Comparison of ENCODE assay signal across 2 cellular contexts in genomic region chr1:26522073-26522472, GRCh38.
A peak's percentile ranks its signal among the peaks of the same experiment; 100 is the strongest.
TF ChIP-seq lines count a peak whose summit lies in the region.

No MANE protein-coding gene starts in this region.

TF ChIP-seq in K562, 482 proteins besides CTCF, POLR2A, EP300 and RAD21 (continues in another document):
- TF ChIP-seq ZNF431 (CRISPR knock-in tag; IDR thresholded peaks at IDR 0.05): no peak
- TF ChIP-seq CAMTA2 (CRISPR knock-in tag; conservative IDR thresholded peaks at IDR 0.05): no peak
- no peak for TF ChIP-seq HIVEP1 (CRISPR knock-in tag; IDR thresholded peaks at IDR 0.05)
- no peak for TF ChIP-seq NONO (IDR thresholded peaks at IDR 0.05; ENCODE audit: low read depth in 2 of 2, low read length in 1 of 2)
- peak; percentile 78 to 86 for TF ChIP-seq KDM1A (IDR thresholded peaks at IDR 0.05)
- no peak for TF ChIP-seq ZNF639 (CRISPR knock-in tag; conservative IDR thresholded peaks at IDR 0.05 in 1 of 2, IDR thresholded peaks at IDR 0.05 in 1 of 2)
- no peak for TF ChIP-seq ZFP36 (IDR thresholded peaks at IDR 0.05; ENCODE audit: low read depth, low read length, partially characterized antibody)
- peak in 1 of 2 experiments; percentile 77; a peak in 2 of 4 replicates for TF ChIP-seq RCOR1 (IDR thresholded peaks at IDR 0.05; ENCODE audit: borderline replicate concordance in 1 of 2, low read depth in 2 of 2, low read length in 2 of 2)
- no peak for TF ChIP-seq NCOR1 (IDR thresholded peaks at IDR 0.05)
- peak; percentile 74; the same call in 1 of the 2 replicates for TF ChIP-seq HDAC2 (IDR thresholded peaks at IDR 0.05)
- no peak for TF ChIP-seq TAF1 (IDR thresholded peaks at IDR 0.05; ENCODE audit: control insufficient read depth, extremely low read depth, insufficient read depth, low read length, severe bottlenecking)
- no peak for TF ChIP-seq HNRNPK (IDR thresholded peaks at IDR 0.05; ENCODE audit: low read depth, low read length, poor library complexity, severe bottlenecking)
- TF ChIP-seq ZNF197 (CRISPR knock-in tag; IDR thresholded peaks at IDR 0.05; ENCODE audit: low read depth): no peak
- no peak for TF ChIP-seq ZNF184 (CRISPR knock-in tag; IDR thresholded peaks at IDR 0.05)
- 0 out of 2 replicates have a peak, but pooled peaks have one; percentile 7 for TF ChIP-seq NFIC (IDR thresholded peaks at IDR 0.05)
- no peak for TF ChIP-seq KLF1 (tag; IDR thresholded peaks at IDR 0.05)
- no peak for TF ChIP-seq FOSL1 (tag; conservative IDR thresholded peaks at IDR 0.05)
- TF ChIP-seq ZBTB1 (CRISPR knock-in tag; IDR thresholded peaks at IDR 0.05; ENCODE audit: borderline replicate concordance, low read depth): no peak
- no peak for TF ChIP-seq ZEB2 (IDR thresholded peaks at IDR 0.05)
- TF ChIP-seq HNRNPL (IDR thresholded peaks at IDR 0.05; ENCODE audit: low read depth, low read length): no peak
- TF ChIP-seq ESRRA (IDR thresholded peaks at IDR 0.05; ENCODE audit: borderline replicate concordance, low read depth): no peak
- peak; percentile 93 for TF ChIP-seq ADNP (tag; IDR thresholded peaks at IDR 0.05)
- no peak for TF ChIP-seq ATF2 (CRISPR knock-in tag; IDR thresholded peaks at IDR 0.05)
- TF ChIP-seq ZNF589 (CRISPR knock-in tag; IDR thresholded peaks at IDR 0.05; ENCODE audit: low read depth): no peak
- no peak for TF ChIP-seq SRSF7 (optimal IDR thresholded peaks at IDR 0.05; ENCODE audit: low read depth, low read length)
- TF ChIP-seq CHD4 (IDR thresholded peaks at IDR 0.05; ENCODE audit: insufficient read depth, insufficient replicate concordance, low read depth, low read length, poor library complexity, severe bottlenecking): peak; percentile 77
- TF ChIP-seq BCOR (IDR thresholded peaks at IDR 0.05): peak; percentile 97
- TF ChIP-seq DACH1 (IDR thresholded peaks at IDR 0.05; ENCODE audit: partially characterized antibody): no peak
- TF ChIP-seq NRF1 (conservative IDR thresholded peaks at IDR 0.05 in 1 of 2, IDR thresholded peaks at IDR 0.05 in 1 of 2): no peak
- TF ChIP-seq ZNF24 (IDR thresholded peaks at IDR 0.05): no peak
- TF ChIP-seq PTTG1 (tag; IDR thresholded peaks at IDR 0.05; ENCODE audit: low read depth): no peak
- TF ChIP-seq, protein P1, sequence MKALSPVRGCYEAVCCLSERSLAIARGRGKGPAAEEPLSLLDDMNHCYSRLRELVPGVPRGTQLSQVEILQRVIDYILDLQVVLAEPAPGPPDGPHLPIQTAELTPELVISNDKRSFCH (CRISPR knock-in tag; IDR thresholded peaks at IDR 0.05): no peak
- TF ChIP-seq, protein P1 (tag; IDR thresholded peaks at IDR 0.05): no peak
- TF ChIP-seq RBM25 (IDR thresholded peaks at IDR 0.05; ENCODE audit: low read depth, low read length, severe bottlenecking): peak; percentile 95
- no peak for TF ChIP-seq HDAC8 (tag; IDR thresholded peaks at IDR 0.05)
- no peak for TF ChIP-seq ARNT (IDR thresholded peaks at IDR 0.05)
- TF ChIP-seq SOX6 (IDR thresholded peaks at IDR 0.05): no peak
- TF ChIP-seq SMARCA5 (IDR thresholded peaks at IDR 0.05): peak; percentile 89; the same call in 1 of the 2 replicates

TF ChIP-seq in H1, 55 proteins besides CTCF, POLR2A, EP300 and RAD21:
- TF ChIP-seq, protein P2, sequence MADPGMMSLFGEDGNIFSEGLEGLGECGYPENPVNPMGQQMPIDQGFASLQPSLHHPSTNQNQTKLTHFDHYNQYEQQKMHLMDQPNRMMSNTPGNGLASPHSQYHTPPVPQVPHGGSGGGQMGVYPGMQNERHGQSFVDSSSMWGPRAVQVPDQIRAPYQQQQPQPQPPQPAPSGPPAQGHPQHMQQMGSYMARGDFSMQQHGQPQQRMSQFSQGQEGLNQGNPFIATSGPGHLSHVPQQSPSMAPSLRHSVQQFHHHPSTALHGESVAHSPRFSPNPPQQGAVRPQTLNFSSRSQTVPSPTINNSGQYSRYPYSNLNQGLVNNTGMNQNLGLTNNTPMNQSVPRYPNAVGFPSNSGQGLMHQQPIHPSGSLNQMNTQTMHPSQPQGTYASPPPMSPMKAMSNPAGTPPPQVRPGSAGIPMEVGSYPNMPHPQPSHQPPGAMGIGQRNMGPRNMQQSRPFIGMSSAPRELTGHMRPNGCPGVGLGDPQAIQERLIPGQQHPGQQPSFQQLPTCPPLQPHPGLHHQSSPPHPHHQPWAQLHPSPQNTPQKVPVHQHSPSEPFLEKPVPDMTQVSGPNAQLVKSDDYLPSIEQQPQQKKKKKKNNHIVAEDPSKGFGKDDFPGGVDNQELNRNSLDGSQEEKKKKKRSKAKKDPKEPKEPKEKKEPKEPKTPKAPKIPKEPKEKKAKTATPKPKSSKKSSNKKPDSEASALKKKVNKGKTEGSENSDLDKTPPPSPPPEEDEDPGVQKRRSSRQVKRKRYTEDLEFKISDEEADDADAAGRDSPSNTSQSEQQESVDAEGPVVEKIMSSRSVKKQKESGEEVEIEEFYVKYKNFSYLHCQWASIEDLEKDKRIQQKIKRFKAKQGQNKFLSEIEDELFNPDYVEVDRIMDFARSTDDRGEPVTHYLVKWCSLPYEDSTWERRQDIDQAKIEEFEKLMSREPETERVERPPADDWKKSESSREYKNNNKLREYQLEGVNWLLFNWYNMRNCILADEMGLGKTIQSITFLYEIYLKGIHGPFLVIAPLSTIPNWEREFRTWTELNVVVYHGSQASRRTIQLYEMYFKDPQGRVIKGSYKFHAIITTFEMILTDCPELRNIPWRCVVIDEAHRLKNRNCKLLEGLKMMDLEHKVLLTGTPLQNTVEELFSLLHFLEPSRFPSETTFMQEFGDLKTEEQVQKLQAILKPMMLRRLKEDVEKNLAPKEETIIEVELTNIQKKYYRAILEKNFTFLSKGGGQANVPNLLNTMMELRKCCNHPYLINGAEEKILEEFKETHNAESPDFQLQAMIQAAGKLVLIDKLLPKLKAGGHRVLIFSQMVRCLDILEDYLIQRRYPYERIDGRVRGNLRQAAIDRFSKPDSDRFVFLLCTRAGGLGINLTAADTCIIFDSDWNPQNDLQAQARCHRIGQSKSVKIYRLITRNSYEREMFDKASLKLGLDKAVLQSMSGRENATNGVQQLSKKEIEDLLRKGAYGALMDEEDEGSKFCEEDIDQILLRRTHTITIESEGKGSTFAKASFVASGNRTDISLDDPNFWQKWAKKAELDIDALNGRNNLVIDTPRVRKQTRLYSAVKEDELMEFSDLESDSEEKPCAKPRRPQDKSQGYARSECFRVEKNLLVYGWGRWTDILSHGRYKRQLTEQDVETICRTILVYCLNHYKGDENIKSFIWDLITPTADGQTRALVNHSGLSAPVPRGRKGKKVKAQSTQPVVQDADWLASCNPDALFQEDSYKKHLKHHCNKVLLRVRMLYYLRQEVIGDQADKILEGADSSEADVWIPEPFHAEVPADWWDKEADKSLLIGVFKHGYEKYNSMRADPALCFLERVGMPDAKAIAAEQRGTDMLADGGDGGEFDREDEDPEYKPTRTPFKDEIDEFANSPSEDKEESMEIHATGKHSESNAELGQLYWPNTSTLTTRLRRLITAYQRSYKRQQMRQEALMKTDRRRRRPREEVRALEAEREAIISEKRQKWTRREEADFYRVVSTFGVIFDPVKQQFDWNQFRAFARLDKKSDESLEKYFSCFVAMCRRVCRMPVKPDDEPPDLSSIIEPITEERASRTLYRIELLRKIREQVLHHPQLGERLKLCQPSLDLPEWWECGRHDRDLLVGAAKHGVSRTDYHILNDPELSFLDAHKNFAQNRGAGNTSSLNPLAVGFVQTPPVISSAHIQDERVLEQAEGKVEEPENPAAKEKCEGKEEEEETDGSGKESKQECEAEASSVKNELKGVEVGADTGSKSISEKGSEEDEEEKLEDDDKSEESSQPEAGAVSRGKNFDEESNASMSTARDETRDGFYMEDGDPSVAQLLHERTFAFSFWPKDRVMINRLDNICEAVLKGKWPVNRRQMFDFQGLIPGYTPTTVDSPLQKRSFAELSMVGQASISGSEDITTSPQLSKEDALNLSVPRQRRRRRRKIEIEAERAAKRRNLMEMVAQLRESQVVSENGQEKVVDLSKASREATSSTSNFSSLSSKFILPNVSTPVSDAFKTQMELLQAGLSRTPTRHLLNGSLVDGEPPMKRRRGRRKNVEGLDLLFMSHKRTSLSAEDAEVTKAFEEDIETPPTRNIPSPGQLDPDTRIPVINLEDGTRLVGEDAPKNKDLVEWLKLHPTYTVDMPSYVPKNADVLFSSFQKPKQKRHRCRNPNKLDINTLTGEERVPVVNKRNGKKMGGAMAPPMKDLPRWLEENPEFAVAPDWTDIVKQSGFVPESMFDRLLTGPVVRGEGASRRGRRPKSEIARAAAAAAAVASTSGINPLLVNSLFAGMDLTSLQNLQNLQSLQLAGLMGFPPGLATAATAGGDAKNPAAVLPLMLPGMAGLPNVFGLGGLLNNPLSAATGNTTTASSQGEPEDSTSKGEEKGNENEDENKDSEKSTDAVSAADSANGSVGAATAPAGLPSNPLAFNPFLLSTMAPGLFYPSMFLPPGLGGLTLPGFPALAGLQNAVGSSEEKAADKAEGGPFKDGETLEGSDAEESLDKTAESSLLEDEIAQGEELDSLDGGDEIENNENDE (IDR thresholded peaks at IDR 0.05; ENCODE audit: insufficient replicate concordance, low read length): no peak
- TF ChIP-seq CBX5 (IDR thresholded peaks at IDR 0.05; ENCODE audit: low read depth, low read length) (no peak), SRF (IDR thresholded peaks at IDR 0.05; ENCODE audit: low read depth, low read length) (no peak), KDM1A (IDR thresholded peaks at IDR 0.05; ENCODE audit: borderline replicate concordance, low read length) (0 out of 2 replicates have a peak, but pooled peaks have one; percentile 22), POU5F1 (IDR thresholded peaks at IDR 0.05; ENCODE audit: low read depth, low read length) (no peak)
